ENCODE assay signal across 23 cellular contexts in the genomic region with DNA sequence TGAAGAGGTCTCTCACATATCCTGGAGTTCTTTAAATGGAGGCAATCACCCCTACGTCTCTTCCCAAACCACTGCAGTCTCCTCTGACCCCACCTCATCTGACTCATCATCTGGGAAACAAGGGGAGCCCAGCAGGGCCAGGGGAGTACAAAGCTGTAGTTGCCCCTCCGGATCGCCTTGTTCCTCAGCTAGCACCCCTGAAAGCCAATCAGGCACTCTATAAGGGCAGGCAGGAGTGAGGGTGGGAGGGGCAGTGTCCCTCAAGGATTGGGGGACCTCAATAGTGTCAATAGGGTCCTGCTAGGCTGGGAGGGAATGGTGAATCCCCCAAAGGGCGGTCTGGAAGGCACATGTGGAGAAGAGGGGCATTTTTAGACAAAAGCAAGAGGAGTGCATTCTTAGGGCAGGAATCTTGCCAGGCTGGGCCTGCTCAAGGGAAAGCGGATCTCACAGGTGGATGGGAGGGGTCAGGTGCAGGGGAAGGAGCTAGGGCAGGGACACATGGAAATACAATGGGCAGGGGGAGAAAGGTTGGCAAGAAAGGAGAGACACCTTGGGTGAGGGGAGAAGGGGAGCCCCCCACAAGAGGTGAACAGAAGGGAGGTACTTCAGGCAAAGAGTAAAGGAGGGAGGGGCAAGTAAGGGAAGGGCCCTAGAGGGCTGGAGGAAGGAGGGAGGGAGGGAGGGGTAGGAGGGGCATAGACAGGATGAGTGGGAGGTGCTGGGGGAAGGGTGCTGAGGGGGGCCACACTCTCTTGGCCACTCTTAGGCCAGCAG. TPM values are rescaled to one million over a fixed set of nuclear protein-coding genes. Genes with fewer than 3 reads are reported as not detected.
DNase-seq lines count a peak whose midpoint lies in the region; ATAC-seq and TF ChIP-seq lines count a peak whose summit lies in the region.
"Had no signal": no experiment of that assay in that cellular context is flagged by ENCODE, and none has a peak within 500 bp of the region (broad histone marks: within the 10 kb centered on the region; RNA-seq: fewer than 3 reads in every experiment).

No MANE protein-coding gene starts in this region.

- no peak overlapping the region for H2BK120ac ChIP-seq in mesendoderm (ENCODE audit: low read depth, low read length)

- no peak overlapping the region for H3K56ac ChIP-seq in mesendoderm (ENCODE audit: low read length)

- H3K36me3 ChIP-seq in endodermal cell (ENCODE audit: control insufficient read depth, insufficient read depth, low read length) (no peaks in the 10 kb centered on the region), skeletal muscle tissue (ENCODE audit: control insufficient read depth in 3 of 3, insufficient read depth in 3 of 3, low read length in 3 of 3) (peaks cover 34 to 51% (median 44%) of the 10 kb centered on the region in 3 donors), mesendoderm (ENCODE audit: control insufficient read depth, insufficient read depth, low read length) (no peaks in the 10 kb centered on the region)
- H3K36me3 ChIP-seq: BE2C, pancreas had no signal

- no peak overlapping the region for H4K8ac ChIP-seq in mesendoderm (ENCODE audit: low read depth, low read length)

- H3K18ac ChIP-seq in mesendoderm (ENCODE audit: low read length): no peak overlapping the region

- 78 to 92% methylated on average over 4 to 5 of the region's 5 CpGs for WGBS in endodermal cell (ENCODE audit: insufficient coverage in 1 of 2, insufficient read length in 1 of 2), 2 experiments
- no CpG with 5 or more reads among the region's 5 CpGs for WGBS in mesendoderm (ENCODE audit: extremely low coverage, insufficient coverage, low lambda C conversion rate)

- no peak overlapping the region for H3K4ac ChIP-seq in mesendoderm (ENCODE audit: low read depth, low read length)

- TF ChIP-seq CTCF in natural killer cell (IDR thresholded peaks at IDR 0.05) (no peak), endodermal cell (conservative IDR thresholded peaks at IDR 0.05) (no peak)

- H2BK15ac ChIP-seq in mesendoderm (replicated peaks; ENCODE audit: low read depth): no peak overlapping the region

- H3K27ac Mint-ChIP-seq in natural killer cell treated with Interleukin-12 subunit alpha and Interleukin-12 subunit beta and Interleukin-15 and Interleukin-18, amount 100 ng/mL, for 72 hours: no peak overlapping the region
- H3K27ac Mint-ChIP-seq in natural killer cell (peak overlapping the region in 1 of 2 donors; percentile 49), endodermal cell (no peak overlapping the region)
- H3K27ac Mint-ChIP-seq: activated naive CD4-positive, alpha-beta T cell treated with anti-CD3 and anti-CD28 coated beads, Interleukin-2, amount 50 U/mL, for 24 hours; memory B cell; T-helper 17 cell had no signal

- no peak overlapping the region for H4K5ac ChIP-seq in mesendoderm (ENCODE audit: low read length)

- no peaks in the 10 kb centered on the region for H3K79me2 ChIP-seq in mesendoderm (ENCODE audit: control insufficient read depth, insufficient read depth, low read length)

- H3K9ac ChIP-seq in endodermal cell (ENCODE audit: extremely low read depth, low read length, poor library complexity, severe bottlenecking) (no peak overlapping the region), skeletal muscle tissue (ENCODE audit: low read depth in 1 of 3, low read length in 3 of 3) (peak overlapping the region in 1 of 3 donors; percentile 51), mesendoderm (ENCODE audit: low read length) (no peak overlapping the region)

- peak; percentile 25 for DNase-seq in natural killer cell treated with Interleukin-12 subunit alpha and Interleukin-12 subunit beta and Interleukin-15 and Interleukin-18, amount 100 ng/mL, for 72 hours (ENCODE audit: low spot score)
- DNase-seq in natural killer cell (no peak), endodermal cell (peak; percentile 70), kidney glomerular epithelial cell (lab: John Stamatoyannopoulos, UW) (no peak), mesendoderm (no peak)
- DNase-seq: activated CD4-positive, alpha-beta T cell treated with anti-CD3 and anti-CD28 coated beads, Interleukin-2, amount 50 U/mL, for 1 hour; BE2C; COR-L47; DMS79 treated with DMSO at 0.1 percent for 48 hours; left cardiac atrium; naive thymus-derived CD4-positive, alpha-beta T cell; NCI-H146; NCI-H2171 treated with DMSO at 0.1 percent for 48 hours; NCI-H524 treated with DMSO at 0.1 percent for 48 hours; T-helper 17 cell had no signal

- no peak overlapping the region for H2AK5ac ChIP-seq in mesendoderm (ENCODE audit: low read length)

- H3K79me1 ChIP-seq in mesendoderm (ENCODE audit: low read length): no peaks in the 10 kb centered on the region

- H3K27me3 Mint-ChIP-seq in natural killer cell treated with Interleukin-12 subunit alpha and Interleukin-12 subunit beta and Interleukin-15 and Interleukin-18, amount 100 ng/mL, for 72 hours: peaks cover 4 to 10% of the 10 kb centered on the region in 2 donors
- peaks cover 0 to 17% of the 10 kb centered on the region in 2 donors for H3K27me3 Mint-ChIP-seq in natural killer cell (ENCODE audit: low read depth in 2 of 2)
- peaks cover 12% of the 10 kb centered on the region for H3K27me3 Mint-ChIP-seq in endodermal cell (ENCODE audit: insufficient read depth)

- H3K36me3 Mint-ChIP-seq in natural killer cell treated with Interleukin-12 subunit alpha and Interleukin-12 subunit beta and Interleukin-15 and Interleukin-18, amount 100 ng/mL, for 72 hours: no peaks in the 10 kb centered on the region
- H3K36me3 Mint-ChIP-seq in natural killer cell: no peaks in the 10 kb centered on the region
- no peaks in the 10 kb centered on the region for H3K36me3 Mint-ChIP-seq in endodermal cell (ENCODE audit: low read depth)
- H3K36me3 Mint-ChIP-seq: activated naive CD4-positive, alpha-beta T cell treated with anti-CD3 and anti-CD28 coated beads, Interleukin-2, amount 50 U/mL, for 24 hours; naive thymus-derived CD4-positive, alpha-beta T cell had no signal

- H3K9me3 ChIP-seq in endodermal cell (ENCODE audit: control insufficient read depth, low read length): no peaks in the 10 kb centered on the region
- H3K9me3 ChIP-seq in skeletal muscle tissue (ENCODE audit: control insufficient read depth in 3 of 3, low read length in 3 of 3): no peaks in the 10 kb centered on the region
- H3K9me3 ChIP-seq: BE2C, pancreas had no signal

- no peak overlapping the region for H3K27ac ChIP-seq in endodermal cell (ENCODE audit: low read depth, low read length)
- peak overlapping the region; percentile 31 for H3K27ac ChIP-seq in skeletal muscle tissue (ENCODE audit: low read depth, low read length)
- H3K27ac ChIP-seq in mesendoderm (ENCODE audit: low read depth, low read length): no peak overlapping the region
- H3K27ac ChIP-seq: pancreas, VCaP had no signal

- H3K27me3 ChIP-seq in endodermal cell (ENCODE audit: control insufficient read depth, insufficient read depth, low read length, poor library complexity, severe bottlenecking): peaks cover 13% of the 10 kb centered on the region
- no peaks in the 10 kb centered on the region for H3K27me3 ChIP-seq in skeletal muscle tissue (ENCODE audit: control insufficient read depth in 3 of 3, insufficient read depth in 3 of 3, low read length in 3 of 3)
- no peaks in the 10 kb centered on the region for H3K27me3 ChIP-seq in mesendoderm (ENCODE audit: insufficient read depth, low read length, poor library complexity)
- H3K27me3 ChIP-seq: BE2C, pancreas had no signal

- no peak overlapping the region for H3K4me3 Mint-ChIP-seq in natural killer cell treated with Interleukin-12 subunit alpha and Interleukin-12 subunit beta and Interleukin-15 and Interleukin-18, amount 100 ng/mL, for 72 hours
- no peak overlapping the region for H3K4me3 Mint-ChIP-seq in natural killer cell
- H3K4me3 Mint-ChIP-seq in endodermal cell: no peak overlapping the region
- H3K4me3 Mint-ChIP-seq: activated naive CD4-positive, alpha-beta T cell treated with anti-CD3 and anti-CD28 coated beads, Interleukin-2, amount 50 U/mL, for 24 hours; memory B cell; naive thymus-derived CD4-positive, alpha-beta T cell; T-helper 17 cell had no signal

- no peaks in the 10 kb centered on the region for H3K9me3 Mint-ChIP-seq in natural killer cell treated with Interleukin-12 subunit alpha and Interleukin-12 subunit beta and Interleukin-15 and Interleukin-18, amount 100 ng/mL, for 72 hours
- H3K9me3 Mint-ChIP-seq in natural killer cell (no peaks in the 10 kb centered on the region), endodermal cell (no peaks in the 10 kb centered on the region)
- H3K9me3 Mint-ChIP-seq: activated naive CD4-positive, alpha-beta T cell treated with anti-CD3 and anti-CD28 coated beads, Interleukin-2, amount 50 U/mL, for 24 hours; memory B cell had no signal

- no peak for ATAC-seq in natural killer cell treated with Interleukin-12 subunit alpha and Interleukin-12 subunit beta and Interleukin-15 and Interleukin-18, amount 100 ng/mL, for 72 hours
- no peak for ATAC-seq in natural killer cell
- no peak for ATAC-seq in GM21786 (IDR thresholded peaks at IDR 0.05; ENCODE audit: unreplicated experiment)
- no peak for ATAC-seq in GM18909 (IDR thresholded peaks at IDR 0.05; ENCODE audit: poor library complexity, unreplicated experiment)
- ATAC-seq: left cardiac atrium; naive thymus-derived CD4-positive, alpha-beta T cell; pancreas; T-helper 17 cell had no signal

- H3K23ac ChIP-seq in mesendoderm (ENCODE audit: low read length): no peak overlapping the region

- H3K4me1 ChIP-seq in endodermal cell (ENCODE audit: control insufficient read depth, insufficient read depth, low read length) (no peaks in the 10 kb centered on the region), skeletal muscle tissue (ENCODE audit: control insufficient read depth in 3 of 3, insufficient read depth in 3 of 3, low read length in 3 of 3) (peaks cover 68 to 93% (median 75%) of the 10 kb centered on the region in 3 donors), mesendoderm (ENCODE audit: control insufficient read depth, low read depth, low read length) (no peaks in the 10 kb centered on the region)
- H3K4me1 ChIP-seq: BE2C, pancreas had no signal

- no peak overlapping the region for H3K4me3 ChIP-seq in endodermal cell (ENCODE audit: low read length)
- no peak overlapping the region for H3K4me3 ChIP-seq in skeletal muscle tissue (ENCODE audit: low read length in 3 of 3)
- H3K4me3 ChIP-seq in mesendoderm (ENCODE audit: low read length): no peak overlapping the region
- H3K4me3 ChIP-seq: pancreas had no signal

- H2BK5ac ChIP-seq in mesendoderm (ENCODE audit: low read length): no peak overlapping the region

- peaks cover 5 to 10% of the 10 kb centered on the region in 2 donors for H3K4me1 Mint-ChIP-seq in natural killer cell treated with Interleukin-12 subunit alpha and Interleukin-12 subunit beta and Interleukin-15 and Interleukin-18, amount 100 ng/mL, for 72 hours (ENCODE audit: low read depth in 2 of 2)
- H3K4me1 Mint-ChIP-seq in natural killer cell: peaks cover 5 to 10% of the 10 kb centered on the region in 2 donors
- H3K4me1 Mint-ChIP-seq in endodermal cell: peaks cover 11% of the 10 kb centered on the region

- no peak overlapping the region for H3K4me2 ChIP-seq in mesendoderm (ENCODE audit: low read length)

- intact Hi-C loops in natural killer cell (cut with micrococcal nuclease): no loop called here

RNA-seq across cellular contexts. Expression of gene SHISA4, which starts 5.8 kb away (rescaled TPM):
- total RNA-seq in natural killer cell treated with Interleukin-12 subunit alpha and Interleukin-12 subunit beta and Interleukin-15 and Interleukin-18, amount 100 ng/mL, for 72 hours: 1 to 10 TPM; 2.5 TPM
- 1 to 10 TPM in 1 of 3 donors, under 1 TPM in 1, not detected in 1; 0.54 to 2.0 TPM for total RNA-seq in natural killer cell
- total RNA-seq in endodermal cell: 1 to 10 TPM; 5.8 to 7.3 TPM
- polyA plus RNA-seq in endodermal cell (2013, experiment 1 of 2): 12.7 TPM
- 11.1 TPM for polyA plus RNA-seq in endodermal cell (2013, experiment 2 of 2)
- total RNA-seq in skeletal muscle tissue: 50.1 TPM
- 2.5 TPM for polyA plus RNA-seq in mesendoderm (2013, experiment 1 of 2)
- polyA plus RNA-seq in mesendoderm (2013, experiment 2 of 2): 2.7 TPM
- polyA plus RNA-seq: naive thymus-derived CD4-positive, alpha-beta T cell had no signal

RNA-seq across cellular contexts. Expression of gene LMOD1, which starts 51.8 kb away (rescaled TPM):
- total RNA-seq in natural killer cell treated with Interleukin-12 subunit alpha and Interleukin-12 subunit beta and Interleukin-15 and Interleukin-18, amount 100 ng/mL, for 72 hours: not detected
- total RNA-seq in natural killer cell (not detected), endodermal cell (under 1 TPM; 0.31 to 0.60 TPM), skeletal muscle tissue (15.1 TPM)
- polyA plus RNA-seq in endodermal cell (2013, experiment 1 of 2): 1.5 TPM
- 1.6 TPM for polyA plus RNA-seq in endodermal cell (2013, experiment 2 of 2)
- 0.11 TPM for polyA plus RNA-seq in mesendoderm (2013, experiment 1 of 2)
- 0.13 TPM for polyA plus RNA-seq in mesendoderm (2013, experiment 2 of 2)
- total RNA-seq: MCF 10A; naive thymus-derived CD4-positive, alpha-beta T cell; T-helper 17 cell had no signal
- polyA plus RNA-seq: naive thymus-derived CD4-positive, alpha-beta T cell had no signal

Comparison
In these comparisons a context has a peak if more than half of its experiments do, and no peak if none do; other contexts are left out.
1. DNase-seq: peak in natural killer cell treated with Interleukin-12 subunit alpha and Interleukin-12 subunit beta and Interleukin-15 and Interleukin-18, amount 100 ng/mL, for 72 hours (single experiment) and endodermal cell (single experiment); none in natural killer cell (single experiment), kidney glomerular epithelial cell (single experiment) and mesendoderm (single experiment).
2. RNA of gene LMOD1, which starts 51.8 kb away (total RNA-seq): 15.1 TPM in skeletal muscle tissue (single experiment); 0.31 to 0.60 TPM in endodermal cell, not detected in natural killer cell treated with Interleukin-12 subunit alpha and Interleukin-12 subunit beta and Interleukin-15 and Interleukin-18, amount 100 ng/mL, for 72 hours and not detected in natural killer cell; every median in the first group is over 10 times any median in the second.